ENCODE assay signal across 9 cellular contexts in the genomic region with DNA sequence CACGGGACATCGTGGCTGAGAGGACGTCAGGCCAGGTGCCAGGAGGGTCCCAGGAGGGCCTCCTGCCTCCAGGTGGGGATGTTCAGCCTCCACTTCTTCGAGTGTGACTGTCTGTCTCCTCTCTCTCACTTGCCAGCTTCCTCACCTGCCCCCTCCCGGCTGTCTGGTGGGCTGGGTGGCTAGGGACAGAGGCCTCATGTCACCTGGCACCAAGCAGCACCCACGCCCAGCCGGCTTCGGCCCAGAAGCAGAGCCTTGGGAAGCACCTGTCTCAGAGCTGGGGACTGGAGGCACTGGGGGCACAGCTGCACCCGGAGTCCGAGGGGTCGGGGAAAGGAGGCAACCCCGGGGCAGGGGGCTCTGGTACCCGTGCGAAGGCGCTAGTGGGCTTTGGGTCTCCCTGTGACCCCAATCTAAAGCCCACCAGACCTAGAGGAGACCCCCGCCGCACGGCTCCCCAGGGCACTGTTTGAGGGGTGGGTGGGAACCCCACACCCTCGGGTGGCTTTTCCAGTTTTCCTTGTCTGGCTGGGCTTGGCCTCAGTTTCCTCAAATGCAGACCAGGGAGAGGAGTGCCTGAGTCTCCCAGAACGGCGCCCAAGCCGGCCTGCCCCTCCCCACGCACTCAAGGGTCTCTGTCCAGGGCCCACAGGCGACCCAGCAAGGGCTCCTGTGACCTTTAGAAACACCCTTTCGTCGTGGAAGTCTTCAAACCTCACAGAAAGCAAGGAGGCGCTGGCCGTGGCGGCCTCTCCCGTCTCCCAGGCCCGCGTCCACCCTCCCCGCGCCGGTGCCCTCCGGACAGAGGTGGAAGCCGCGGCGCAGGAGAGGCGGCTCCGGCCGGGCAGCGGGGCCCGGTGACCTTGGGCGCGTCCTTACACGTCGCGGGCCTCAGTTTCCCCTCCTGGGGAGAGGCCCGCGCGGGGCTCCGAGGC. TPM values are rescaled to one million over a fixed set of nuclear protein-coding genes. Genes with fewer than 3 reads are reported as not detected.
DNase-seq lines count a peak whose midpoint lies in the region; ATAC-seq, FAIRE-seq and TF ChIP-seq lines count a peak whose summit lies in the region.
"Had no signal": no experiment of that assay in that cellular context is flagged by ENCODE, and none has a peak within 500 bp of the region (broad histone marks: within the 10 kb centered on the region; RNA-seq: fewer than 3 reads in every experiment).

No MANE protein-coding gene starts in this region.

- H2AFZ ChIP-seq in OCI-LY7 (ENCODE audit: low read length) = no peak overlapping the region

- ATAC-seq in HG03039 (IDR thresholded peaks at IDR 0.05; ENCODE audit: unreplicated experiment) (no peak), GM18861 (IDR thresholded peaks at IDR 0.05; ENCODE audit: unreplicated experiment) (no peak)

- no peak overlapping the region for H3K4me3 ChIP-seq in OCI-LY7 (ENCODE audit: low read depth, low read length, poor library complexity, severe bottlenecking)
- peak overlapping the region in 1 of 2 donors; percentile 38 for H3K4me3 ChIP-seq in right atrium auricular region

- no peaks in the 10 kb centered on the region for H3K79me2 ChIP-seq in OCI-LY7 (ENCODE audit: insufficient read depth, low read depth, low read length)

- peaks cover 0 to 26% of the 10 kb centered on the region in 2 donors for H3K27me3 ChIP-seq in right atrium auricular region

- intact Hi-C loops in OCI-LY7 (cut with micrococcal nuclease; ENCODE audit: unreplicated experiment) = loop anchor here (5.0 kb wide), 1 partner anchor 143 kb away; no protein-coding TSS in a partner anchor

- TF ChIP-seq CTCF in 22Rv1 (IDR thresholded peaks at IDR 0.05) = no peak
- peak; percentile 30 for TF ChIP-seq CTCF in GM10266 (IDR thresholded peaks at IDR 0.05; ENCODE audit: control insufficient read depth, insufficient read depth, low read depth, missing control alignments)
- TF ChIP-seq CTCF in OCI-LY7 (conservative IDR thresholded peaks at IDR 0.05; ENCODE audit: low read length) = peak; percentile 2; the same call in 1 of the 2 replicates
- no peak for TF ChIP-seq CTCF in right atrium auricular region (IDR thresholded peaks at IDR 0.05)

- H3K27ac ChIP-seq in 22Rv1 (peak overlapping the region; percentile 83), OCI-LY7 (ENCODE audit: low read depth, low read length, poor library complexity, severe bottlenecking) (no peak overlapping the region), right atrium auricular region (peak overlapping the region; percentile 75 to 79)

- POLR2A ChIA-PET in OCI-LY7 (lab: Charles Lee) = no interaction called here

- no peaks in the 10 kb centered on the region for H4K20me1 ChIP-seq in OCI-LY7 (ENCODE audit: insufficient read depth, low read length)

- H3K4me2 ChIP-seq in OCI-LY7 (ENCODE audit: low read length) = peak overlapping the region; percentile 22

- H3K36me3 ChIP-seq in OCI-LY7 (ENCODE audit: insufficient read depth, low read length) (no peaks in the 10 kb centered on the region), right atrium auricular region (no peaks in the 10 kb centered on the region)

- DNase-seq in GM10266 (ENCODE audit: extremely low spot score) (no peak), OCI-LY7 (ENCODE audit: low spot score) (peak; percentile 55), right atrium auricular region (ENCODE audit: low spot score) (no peak), HTR-8/SVneo (ENCODE audit: insufficient read length, low spot score) (no peak), Ammon's horn (ENCODE audit: low spot score) (no peak)
- DNase-seq: SIG-M5 had no signal

- H3K9me3 ChIP-seq in OCI-LY7 (ENCODE audit: low read length) (no peaks in the 10 kb centered on the region), right atrium auricular region (no peaks in the 10 kb centered on the region)

- FAIRE-seq in HTR-8/SVneo (lab: Jason Lieb, UNC) = no peak

- BruUV-seq in OCI-LY7 (replicated peaks; lab: Mats Ljungman, UMichigan) = no TSS peak

- peaks cover 12% of the 10 kb centered on the region for H3K4me1 ChIP-seq in OCI-LY7 (ENCODE audit: insufficient read depth, low read length, poor library complexity, severe bottlenecking)
- H3K4me1 ChIP-seq in right atrium auricular region = peaks cover 0 to 27% of the 10 kb centered on the region in 2 donors

- H3K9me2 ChIP-seq in OCI-LY7 (ENCODE audit: insufficient read depth, low read length) = no peaks in the 10 kb centered on the region

- CTCF ChIA-PET in OCI-LY7 (lab: Charles Lee; ENCODE audit: unreplicated experiment) = no interaction called here

RNA-seq across cellular contexts. Expression of gene HCN2, which starts 0.7 kb away (rescaled TPM):
- 0.05 and 0.06 TPM in 2 replicates for total RNA-seq in OCI-LY7 (2014; rRNA removed; shearing (Covaris generic))
- total RNA-seq in OCI-LY7 (2022) = 1.0 and 1.2 TPM in 2 replicates
- 10 to 100 TPM in 1 of 2 donors, 1 to 10 TPM in 1; 1.4 to 11.1 TPM for total RNA-seq in right atrium auricular region

RNA-seq across cellular contexts. Expression of gene BSG, which starts 16.6 kb away (rescaled TPM):
- total RNA-seq in OCI-LY7 (2014; rRNA removed; shearing (Covaris generic)) = 158 and 180 TPM in 2 replicates
- total RNA-seq in OCI-LY7 (2022) (189 and 197 TPM in 2 replicates), right atrium auricular region (1,000 to 10,000 TPM; 1,033 to 1,569 TPM)

RNA-seq across cellular contexts. Expression of gene POLRMT, which starts 44.3 kb away (rescaled TPM):
- total RNA-seq in OCI-LY7 (2014; rRNA removed; shearing (Covaris generic)) = 50.0 and 65.5 TPM in 2 replicates
- total RNA-seq in OCI-LY7 (2022) (70.7 and 74.6 TPM in 2 replicates), right atrium auricular region (10 to 100 TPM; 24.5 to 30.4 TPM)

RNA-seq across cellular contexts. Expression of gene GZMM, which starts 45.2 kb away (rescaled TPM):
- not detected in 2 replicates for total RNA-seq in OCI-LY7 (2014; rRNA removed; shearing (Covaris generic))
- total RNA-seq in OCI-LY7 (2022) (not detected in 2 replicates), right atrium auricular region (under 1 TPM in 1 of 2 donors, not detected in 1; 0.79 TPM)

RNA-seq across cellular contexts. Expression of gene FGF22, which starts 50.7 kb away (rescaled TPM):
- 0.21 TPM in 1 of 2 replicates, not detected in the other for total RNA-seq in OCI-LY7 (2014; rRNA removed; shearing (Covaris generic))
- total RNA-seq in OCI-LY7 (2022) (0.48 and 0.53 TPM in 2 replicates), right atrium auricular region (under 1 TPM; 0.35 to 0.37 TPM)

Comparison
In these comparisons a context has a peak if more than half of its experiments do, and no peak if none do; other contexts are left out.
1. CTCF ChIP-seq: peak in GM10266 (single experiment) and OCI-LY7 (single experiment); none in 22Rv1 (single experiment) and right atrium auricular region (0 of 2).
2. RNA of gene BSG, which starts 16.6 kb away (total RNA-seq): 1,033 to 1,569 TPM in right atrium auricular region; 158 to 197 TPM in OCI-LY7; every median in the first group is over 4 times any median in the second.